20 cellular contexts compared by ENCODE assay signal in the genomic region with DNA sequence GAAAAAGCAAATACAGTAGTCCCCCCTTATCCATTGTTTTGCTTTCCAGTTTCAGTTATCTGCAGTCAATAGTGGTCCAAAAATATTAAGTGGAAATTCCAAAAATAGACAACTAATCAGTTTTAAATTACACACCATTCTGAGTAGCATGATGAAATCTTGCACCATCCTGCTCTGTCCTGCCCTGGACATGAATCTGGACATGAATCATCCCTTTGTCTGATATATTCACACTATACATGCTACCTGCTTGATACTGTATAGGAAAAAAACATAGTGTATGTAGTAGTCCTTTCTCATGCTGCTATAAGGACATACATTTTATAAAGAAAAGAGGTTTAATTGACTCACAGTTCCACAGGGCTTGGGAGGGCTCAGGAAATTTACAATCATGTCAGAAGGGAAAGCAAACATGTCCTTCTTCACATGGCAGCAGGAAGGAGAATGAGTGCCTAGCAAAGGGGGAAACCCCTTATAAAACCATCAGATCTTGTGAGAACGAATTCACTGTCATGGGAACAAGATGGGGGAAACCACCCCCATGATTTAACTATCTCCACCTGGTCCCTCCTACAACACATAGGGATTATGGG.
"Had no signal": no experiment of that assay in that cellular context is flagged by ENCODE, and none has a peak within 500 bp of the region (broad histone marks: within the 10 kb centered on the region; RNA-seq: fewer than 3 reads in every experiment).

No MANE protein-coding gene starts in this region.

- H3K27ac ChIP-seq: dorsolateral prefrontal cortex, gastroesophageal sphincter, heart left ventricle, neural progenitor cell, psoas muscle, skin epidermis, tibial nerve, uterus had no signal

- H3K4me1 Mint-ChIP-seq: activated B cell treated with CpG ODN at 0.5 μM for 24 hours; activated CD4-positive, alpha-beta memory T cell treated with anti-CD3 and anti-CD28 coated beads, Interleukin-2, amount 10 ng/mL, durations not matched to agents 7 days and 5 days; activated naive CD4-positive, alpha-beta T cell treated with anti-CD3 and anti-CD28 coated beads, Interleukin-2, amount 50 U/mL, for 24 hours; naive thymus-derived CD4-positive, alpha-beta T cell; T-cell had no signal

- H3K36me3 ChIP-seq: gastroesophageal sphincter, heart left ventricle, neural progenitor cell, tibial nerve, uterus had no signal

- DNase-seq: activated B cell treated with CpG ODN at 0.5 μM for 24 hours; activated CD4-positive, alpha-beta memory T cell treated with anti-CD3 and anti-CD28 coated beads, Interleukin-2, amount 10 ng/mL, durations not matched to agents 7 days and 5 days; activated CD4-positive, alpha-beta T cell treated with anti-CD3 and anti-CD28 coated beads for 48 hours; activated T-cell treated with anti-CD3 and anti-CD28 coated beads, Interleukin-2, amount 50 U/mL, for 24 hours; dorsolateral prefrontal cortex; heart left ventricle; left cardiac atrium; mesendoderm; naive thymus-derived CD4-positive, alpha-beta T cell; psoas muscle; right cardiac atrium; stimulated activated CD4-positive, alpha-beta T cell treated with anti-CD3 and anti-CD28 coated beads, Interleukin-2, amount 100 ng/mL, for 48 hours; T-cell; uterus had no signal

- H3K4me3 ChIP-seq: dorsolateral prefrontal cortex, gastroesophageal sphincter, heart left ventricle, neural progenitor cell, psoas muscle, skin epidermis, tibial nerve, uterus had no signal

- H3K27me3 ChIP-seq: dorsolateral prefrontal cortex, gastroesophageal sphincter, heart left ventricle, neural progenitor cell, tibial nerve, uterus had no signal

- H3K9ac ChIP-seq: neural progenitor cell had no signal

- H3K4me2 ChIP-seq: neural progenitor cell had no signal

- H3K27ac Mint-ChIP-seq: activated B cell treated with CpG ODN at 0.5 μM for 24 hours; activated CD4-positive, alpha-beta memory T cell treated with anti-CD3 and anti-CD28 coated beads, Interleukin-2, amount 10 ng/mL, durations not matched to agents 7 days and 5 days; activated naive CD4-positive, alpha-beta T cell treated with anti-CD3 and anti-CD28 coated beads, Interleukin-2, amount 50 U/mL, for 24 hours; activated T-cell treated with anti-CD3 and anti-CD28 coated beads, Interleukin-2, amount 50 U/mL, for 24 hours; naive thymus-derived CD4-positive, alpha-beta T cell; neural progenitor cell; stimulated activated naive CD8-positive, alpha-beta T cell treated with anti-CD3 and anti-CD28 coated beads, Interleukin-15, Interleukin-2, amounts not matched to agents 100 ng/mL and 50 ng/mL, for 24 hours; T-cell had no signal

- H3K4me3 Mint-ChIP-seq: activated B cell treated with CpG ODN at 0.5 μM for 24 hours; activated CD4-positive, alpha-beta memory T cell treated with anti-CD3 and anti-CD28 coated beads, Interleukin-2, amount 10 ng/mL, durations not matched to agents 7 days and 5 days; activated naive CD4-positive, alpha-beta T cell treated with anti-CD3 and anti-CD28 coated beads, Interleukin-2, amount 50 U/mL, for 24 hours; activated T-cell treated with anti-CD3 and anti-CD28 coated beads, Interleukin-2, amount 50 U/mL, for 24 hours; naive thymus-derived CD4-positive, alpha-beta T cell; neural progenitor cell; stimulated activated naive CD8-positive, alpha-beta T cell treated with anti-CD3 and anti-CD28 coated beads, Interleukin-15, Interleukin-2, amounts not matched to agents 100 ng/mL and 50 ng/mL, for 24 hours; T-cell had no signal

- H3K4me1 ChIP-seq: neural progenitor cell, psoas muscle, uterus had no signal

- H2AFZ ChIP-seq: neural progenitor cell had no signal

- H3K27me3 Mint-ChIP-seq: activated naive CD4-positive, alpha-beta T cell treated with anti-CD3 and anti-CD28 coated beads, Interleukin-2, amount 50 U/mL, for 24 hours; stimulated activated naive CD8-positive, alpha-beta T cell treated with anti-CD3 and anti-CD28 coated beads, Interleukin-15, Interleukin-2, amounts not matched to agents 100 ng/mL and 50 ng/mL, for 24 hours had no signal

- ATAC-seq: gastroesophageal sphincter; heart left ventricle; left cardiac atrium; naive thymus-derived CD4-positive, alpha-beta T cell; psoas muscle; right cardiac atrium; T-cell had no signal

- H3K9me3 ChIP-seq: gastroesophageal sphincter, psoas muscle, uterus had no signal
